ENCODE assay signal across 28 cellular contexts in genomic region chr17:72995008-72995656, GRCh38.
"Had no signal": no experiment of that assay in that cellular context is flagged by ENCODE, and none has a peak within 500 bp of the region (broad histone marks: within the 10 kb centered on the region; RNA-seq: fewer than 3 reads in every experiment).

No MANE protein-coding gene starts in this region.

- H3K9me3 Mint-ChIP-seq: natural killer cell; stimulated activated effector memory CD8-positive, alpha-beta T cell treated with anti-CD3 and anti-CD28 coated beads, Interleukin-12 subunit alpha, Interleukin-12 subunit beta, amount 100 ng/mL, for 72 hours had no signal

- H3K27ac Mint-ChIP-seq: mesothelial cell of epicardium; natural killer cell; nephron progenitor cell; progenitor cell of endocrine pancreas; stimulated activated effector memory CD8-positive, alpha-beta T cell treated with anti-CD3 and anti-CD28 coated beads, Interleukin-12 subunit alpha, Interleukin-12 subunit beta, amount 100 ng/mL, for 72 hours; stimulated activated naive CD8-positive, alpha-beta T cell treated with anti-CD3 and anti-CD28 coated beads, Interleukin-15, Interleukin-2, amounts not matched to agents 100 ng/mL and 50 ng/mL, for 24 hours had no signal

- H3K4me3 ChIP-seq: left lung, lower lobe of right lung, ovary, right atrium auricular region, right lobe of liver, skin epidermis, suprapubic skin, thoracic aorta, tibial artery, upper lobe of right lung, uterus had no signal

- H3K27me3 ChIP-seq: left lung, ovary, right atrium auricular region, right lobe of liver, suprapubic skin, tibial artery, upper lobe of right lung, uterus had no signal

- H3K4me1 Mint-ChIP-seq: naive B cell had no signal

- DNase-seq: hippocampal formation; kidney; left colon; left lung; lower lobe of right lung; mammary epithelial cell; mesendoderm; naive B cell; natural killer cell; nephron progenitor cell; ovary; right lobe of liver; stimulated activated CD4-positive, alpha-beta T cell treated with anti-CD3 and anti-CD28 coated beads, Interleukin-12 subunit alpha, Interleukin-12 subunit beta, amount 100 ng/mL, for 4 hours; stimulated activated CD4-positive, alpha-beta T cell treated with anti-CD3 and anti-CD28 coated beads, Interleukin-15, amount 100 ng/mL, for 24 hours; stimulated activated CD4-positive, alpha-beta T cell treated with anti-CD3 and anti-CD28 coated beads, Interleukin-4, amount 100 ng/mL, for 24 hours; stimulated activated naive CD4-positive, alpha-beta T cell; tibial artery; trophoblast cell; upper lobe of right lung; uterus had no signal

- H3K4me3 Mint-ChIP-seq: mesothelial cell of epicardium; naive B cell; natural killer cell; nephron progenitor cell; stimulated activated effector memory CD8-positive, alpha-beta T cell treated with anti-CD3 and anti-CD28 coated beads, Interleukin-12 subunit alpha, Interleukin-12 subunit beta, amount 100 ng/mL, for 72 hours; stimulated activated naive CD8-positive, alpha-beta T cell treated with anti-CD3 and anti-CD28 coated beads, Interleukin-15, Interleukin-2, amounts not matched to agents 100 ng/mL and 50 ng/mL, for 24 hours had no signal

- H3K27ac ChIP-seq: left lung, lower lobe of right lung, ovary, right atrium auricular region, right lobe of liver, skin epidermis, suprapubic skin, thoracic aorta, tibial artery, upper lobe of right lung, uterus had no signal

- H3K36me3 ChIP-seq: left lung, lower lobe of right lung, ovary, right atrium auricular region, right lobe of liver, suprapubic skin, thoracic aorta, tibial artery, upper lobe of right lung, uterus had no signal

- H3K36me3 Mint-ChIP-seq: natural killer cell; stimulated activated effector memory CD8-positive, alpha-beta T cell treated with anti-CD3 and anti-CD28 coated beads, Interleukin-12 subunit alpha, Interleukin-12 subunit beta, amount 100 ng/mL, for 72 hours had no signal

- H3K27me3 Mint-ChIP-seq: naive B cell; stimulated activated naive CD8-positive, alpha-beta T cell treated with anti-CD3 and anti-CD28 coated beads, Interleukin-15, Interleukin-2, amounts not matched to agents 100 ng/mL and 50 ng/mL, for 24 hours had no signal

- H3K4me1 ChIP-seq: left lung, lower lobe of right lung, right atrium auricular region, right lobe of liver, suprapubic skin, tibial artery, upper lobe of right lung, uterus had no signal

- ATAC-seq: left colon; left lung; lower lobe of right lung; natural killer cell; right lobe of liver; stimulated activated effector memory CD8-positive, alpha-beta T cell treated with anti-CD3 and anti-CD28 coated beads, Interleukin-12 subunit alpha, Interleukin-12 subunit beta, amount 100 ng/mL, for 72 hours; upper lobe of right lung had no signal

- H3K9me3 ChIP-seq: left lung, lower lobe of right lung, ovary, right atrium auricular region, right lobe of liver, suprapubic skin, thoracic aorta, tibial artery, upper lobe of right lung, uterus had no signal
